In genomic region chr18:9153281-9153680, GRCh38 we compare ENCODE assay signal across 21 cellular contexts. TPM values are rescaled to one million over a fixed set of nuclear protein-coding genes. Genes with fewer than 3 reads are reported as not detected.
A peak's percentile ranks its signal among the peaks of the same experiment; 100 is the strongest.
DNase-seq lines count a peak whose midpoint lies in the region; ATAC-seq lines count a peak whose summit lies in the region.
"Had no signal": no experiment of that assay in that cellular context is flagged by ENCODE, and none has a peak within 500 bp of the region (broad histone marks: within the 10 kb centered on the region; RNA-seq: fewer than 3 reads in every experiment).

No MANE protein-coding gene starts in this region.

- POLR2A ChIA-PET in activated CD4-positive, alpha-beta memory T cell treated with anti-CD3 and anti-CD28 coated beads for 36 hours (lab: Charles Lee): no interaction called here
- POLR2A ChIA-PET in activated CD4-positive, alpha-beta memory T cell treated with anti-CD3 and anti-CD28 coated beads, Interleukin-2, amount 10 ng/mL, durations not matched to agents 7 days and 5 days (lab: Charles Lee): no interaction called here
- POLR2A ChIA-PET in naive thymus-derived CD8-positive, alpha-beta T cell (lab: Charles Lee): no interaction called here
- POLR2A ChIA-PET in activated CD4-positive, alpha-beta T cell treated with anti-CD3 and anti-CD28 coated beads for 36 hours (lab: Charles Lee): interaction anchor here (0.7 kb wide), 1 partner anchor 19 kb away, joined by 6 read pairs; no protein-coding TSS in a partner anchor

- H3K27ac Mint-ChIP-seq in activated CD4-positive, alpha-beta memory T cell treated with anti-CD3 and anti-CD28 coated beads for 36 hours: peak overlapping the region; percentile 15
- H3K27ac Mint-ChIP-seq in activated CD4-positive, alpha-beta memory T cell treated with anti-CD3 and anti-CD28 coated beads, Interleukin-2, amount 10 ng/mL, durations not matched to agents 7 days and 5 days: no peak overlapping the region
- H3K27ac Mint-ChIP-seq in activated T-helper 17 cell treated with anti-CD3 and anti-CD28 coated beads, Interleukin-2, amount 50 U/mL, for 72 hours: peak overlapping the region; percentile 76
- peak overlapping the region in 2 of 10 donors; percentile 19 to 71 for H3K27ac Mint-ChIP-seq in naive thymus-derived CD8-positive, alpha-beta T cell
- no peak overlapping the region for H3K27ac Mint-ChIP-seq in activated CD4-positive, alpha-beta T cell treated with anti-CD3 and anti-CD28 coated beads for 36 hours
- H3K27ac Mint-ChIP-seq: nephron progenitor cell had no signal

- H3K4me1 Mint-ChIP-seq in activated CD4-positive, alpha-beta memory T cell treated with anti-CD3 and anti-CD28 coated beads for 36 hours (ENCODE audit: low read depth): peaks cover 83% of the 10 kb centered on the region
- peaks cover 69% of the 10 kb centered on the region for H3K4me1 Mint-ChIP-seq in activated CD4-positive, alpha-beta memory T cell treated with anti-CD3 and anti-CD28 coated beads, Interleukin-2, amount 10 ng/mL, durations not matched to agents 7 days and 5 days
- peaks cover 58% of the 10 kb centered on the region for H3K4me1 Mint-ChIP-seq in activated T-helper 17 cell treated with anti-CD3 and anti-CD28 coated beads, Interleukin-2, amount 50 U/mL, for 72 hours
- peaks cover 38 to 90% (median 73%) of the 10 kb centered on the region in 4 donors for H3K4me1 Mint-ChIP-seq in naive thymus-derived CD8-positive, alpha-beta T cell
- peaks cover 83% of the 10 kb centered on the region for H3K4me1 Mint-ChIP-seq in activated CD4-positive, alpha-beta T cell treated with anti-CD3 and anti-CD28 coated beads for 36 hours

- no peak for DNase-seq in activated CD4-positive, alpha-beta memory T cell treated with anti-CD3 and anti-CD28 coated beads for 36 hours
- no peak for DNase-seq in activated CD4-positive, alpha-beta memory T cell treated with anti-CD3 and anti-CD28 coated beads, Interleukin-2, amount 10 ng/mL, durations not matched to agents 7 days and 5 days
- DNase-seq in GF-D8 (lab: John Stamatoyannopoulos, UW) (peak; percentile 53), UCSD-AML1 (lab: John Stamatoyannopoulos, UW; ENCODE audit: unreplicated experiment) (no peak)
- DNase-seq in naive thymus-derived CD8-positive, alpha-beta T cell: no peak
- no peak for DNase-seq in activated CD4-positive, alpha-beta T cell treated with anti-CD3 and anti-CD28 coated beads for 36 hours
- DNase-seq: activated CD4-positive, alpha-beta T cell treated with anti-CD3 and anti-CD28 coated beads for 48 hours; activated CD8-positive, alpha-beta memory T cell treated with anti-CD3 and anti-CD28 coated beads, Interleukin-2, amount 50 U/mL, for 4 hours; activated gamma-delta T cell treated with Interleukin-2 at 50 U/mL for 16 hours; amygdala; DMS153; kidney glomerular epithelial cell; NCI-H1092; NCI-H2029 treated with DMSO at 0.1 percent for 48 hours; nephron progenitor cell; stimulated activated CD4-positive, alpha-beta T cell treated with anti-CD3 and anti-CD28 coated beads, Interleukin-2, amount 100 ng/mL, for 24 hours; stimulated activated naive CD4-positive, alpha-beta T cell treated with Interleukin-2 at 50 U/mL for 16 hours; tibial artery had no signal

- intact Hi-C loops in activated CD4-positive, alpha-beta memory T cell treated with anti-CD3 and anti-CD28 coated beads for 36 hours (cut with micrococcal nuclease): no loop called here
- intact Hi-C loops in activated CD4-positive, alpha-beta T cell treated with anti-CD3 and anti-CD28 coated beads for 36 hours (cut with DNase I, micrococcal nuclease): no loop called here

- H3K9me3 Mint-ChIP-seq in activated CD4-positive, alpha-beta memory T cell treated with anti-CD3 and anti-CD28 coated beads for 36 hours: no peaks in the 10 kb centered on the region
- peaks cover 5% of the 10 kb centered on the region for H3K9me3 Mint-ChIP-seq in activated CD4-positive, alpha-beta memory T cell treated with anti-CD3 and anti-CD28 coated beads, Interleukin-2, amount 10 ng/mL, durations not matched to agents 7 days and 5 days
- H3K9me3 Mint-ChIP-seq in activated T-helper 17 cell treated with anti-CD3 and anti-CD28 coated beads, Interleukin-2, amount 50 U/mL, for 72 hours: peaks cover 4% of the 10 kb centered on the region
- H3K9me3 Mint-ChIP-seq in naive thymus-derived CD8-positive, alpha-beta T cell: no peaks in the 10 kb centered on the region
- peaks cover 2% of the 10 kb centered on the region for H3K9me3 Mint-ChIP-seq in activated CD4-positive, alpha-beta T cell treated with anti-CD3 and anti-CD28 coated beads for 36 hours (ENCODE audit: low read depth)
- H3K9me3 Mint-ChIP-seq: nephron progenitor cell had no signal

- no peak for ATAC-seq in activated T-helper 17 cell treated with anti-CD3 and anti-CD28 coated beads, Interleukin-2, amount 50 U/mL, for 72 hours (replicated peaks)
- no peak for ATAC-seq in naive thymus-derived CD8-positive, alpha-beta T cell
- no peak for ATAC-seq in activated CD4-positive, alpha-beta T cell treated with anti-CD3 and anti-CD28 coated beads for 36 hours
- ATAC-seq in HG03108 (IDR thresholded peaks at IDR 0.05; ENCODE audit: unreplicated experiment): no peak
- ATAC-seq: GM12878 had no signal

- no peak overlapping the region for H3K4me3 Mint-ChIP-seq in activated CD4-positive, alpha-beta memory T cell treated with anti-CD3 and anti-CD28 coated beads for 36 hours
- H3K4me3 Mint-ChIP-seq in activated CD4-positive, alpha-beta memory T cell treated with anti-CD3 and anti-CD28 coated beads, Interleukin-2, amount 10 ng/mL, durations not matched to agents 7 days and 5 days: no peak overlapping the region
- peak overlapping the region; percentile 19 for H3K4me3 Mint-ChIP-seq in activated T-helper 17 cell treated with anti-CD3 and anti-CD28 coated beads, Interleukin-2, amount 50 U/mL, for 72 hours
- peak overlapping the region in 7 of 10 donors; percentile 27 to 55 (median 42) for H3K4me3 Mint-ChIP-seq in naive thymus-derived CD8-positive, alpha-beta T cell
- H3K4me3 Mint-ChIP-seq in activated CD4-positive, alpha-beta T cell treated with anti-CD3 and anti-CD28 coated beads for 36 hours: no peak overlapping the region
- H3K4me3 Mint-ChIP-seq: nephron progenitor cell had no signal

- H3K36me3 Mint-ChIP-seq in activated CD4-positive, alpha-beta memory T cell treated with anti-CD3 and anti-CD28 coated beads for 36 hours: peaks cover 16% of the 10 kb centered on the region
- H3K36me3 Mint-ChIP-seq in activated CD4-positive, alpha-beta memory T cell treated with anti-CD3 and anti-CD28 coated beads, Interleukin-2, amount 10 ng/mL, durations not matched to agents 7 days and 5 days (ENCODE audit: low read depth): peaks cover 50% of the 10 kb centered on the region
- H3K36me3 Mint-ChIP-seq in activated T-helper 17 cell treated with anti-CD3 and anti-CD28 coated beads, Interleukin-2, amount 50 U/mL, for 72 hours (ENCODE audit: low read depth): peaks cover 88% of the 10 kb centered on the region
- peaks cover 0 to 16% (median 6%) of the 10 kb centered on the region in 3 donors for H3K36me3 Mint-ChIP-seq in naive thymus-derived CD8-positive, alpha-beta T cell
- H3K36me3 Mint-ChIP-seq in activated CD4-positive, alpha-beta T cell treated with anti-CD3 and anti-CD28 coated beads for 36 hours (ENCODE audit: low read depth): peaks cover 19% of the 10 kb centered on the region

- CTCF ChIA-PET in activated CD4-positive, alpha-beta memory T cell treated with anti-CD3 and anti-CD28 coated beads for 36 hours (lab: Charles Lee): interaction anchor here (1.8 to 2.1 kb wide), 2 partner anchors 9 to 80 kb away, joined by 4 to 6 read pairs; no protein-coding TSS in a partner anchor
- CTCF ChIA-PET in activated CD4-positive, alpha-beta memory T cell treated with anti-CD3 and anti-CD28 coated beads, Interleukin-2, amount 10 ng/mL, durations not matched to agents 7 days and 5 days (lab: Charles Lee): interaction anchor here (0.9 kb wide), 1 partner anchor 80 kb away, joined by 3 read pairs; no protein-coding TSS in a partner anchor
- CTCF ChIA-PET in activated CD4-positive, alpha-beta T cell treated with anti-CD3 and anti-CD28 coated beads for 36 hours (lab: Charles Lee): interaction anchor here (1.1 to 1.4 kb wide), 4 partner anchors 11 to 70 kb away, joined by 3 to 4 read pairs (median 4); no protein-coding TSS in a partner anchor

- H3K27me3 Mint-ChIP-seq in activated CD4-positive, alpha-beta memory T cell treated with anti-CD3 and anti-CD28 coated beads for 36 hours: no peaks in the 10 kb centered on the region
- H3K27me3 Mint-ChIP-seq in activated CD4-positive, alpha-beta memory T cell treated with anti-CD3 and anti-CD28 coated beads, Interleukin-2, amount 10 ng/mL, durations not matched to agents 7 days and 5 days: no peaks in the 10 kb centered on the region
- no peaks in the 10 kb centered on the region for H3K27me3 Mint-ChIP-seq in activated T-helper 17 cell treated with anti-CD3 and anti-CD28 coated beads, Interleukin-2, amount 50 U/mL, for 72 hours
- H3K27me3 Mint-ChIP-seq in naive thymus-derived CD8-positive, alpha-beta T cell: no peaks in the 10 kb centered on the region
- H3K27me3 Mint-ChIP-seq in activated CD4-positive, alpha-beta T cell treated with anti-CD3 and anti-CD28 coated beads for 36 hours: no peaks in the 10 kb centered on the region

RNA-seq across cellular contexts. Expression of gene ANKRD12, which starts 16.7 kb away (rescaled TPM):
- total RNA-seq in activated CD4-positive, alpha-beta memory T cell treated with anti-CD3 and anti-CD28 coated beads for 36 hours: 10 to 100 TPM; 77.8 to 83.9 TPM
- total RNA-seq in activated CD4-positive, alpha-beta memory T cell treated with anti-CD3 and anti-CD28 coated beads, Interleukin-2, amount 10 ng/mL, durations not matched to agents 7 days and 5 days: 100 to 1,000 TPM; 103 to 111 TPM
- 100 to 1,000 TPM; 104 to 170 TPM for total RNA-seq in activated T-helper 17 cell treated with anti-CD3 and anti-CD28 coated beads, Interleukin-2, amount 50 U/mL, for 72 hours
- 100 to 1,000 TPM; 198 to 212 TPM for total RNA-seq in naive thymus-derived CD8-positive, alpha-beta T cell
- polyA plus RNA-seq in naive thymus-derived CD8-positive, alpha-beta T cell: 10 to 100 TPM; 15.7 to 70.4 (median 26.3) TPM
- 10 to 100 TPM; 57.5 to 96.0 TPM for total RNA-seq in activated CD4-positive, alpha-beta T cell treated with anti-CD3 and anti-CD28 coated beads for 36 hours

RNA-seq across cellular contexts. Expression of gene NDUFV2, which starts 50.8 kb away (rescaled TPM):
- total RNA-seq in activated CD4-positive, alpha-beta memory T cell treated with anti-CD3 and anti-CD28 coated beads for 36 hours: 100 to 1,000 TPM; 535 to 552 TPM
- 100 to 1,000 TPM; 288 to 295 TPM for total RNA-seq in activated CD4-positive, alpha-beta memory T cell treated with anti-CD3 and anti-CD28 coated beads, Interleukin-2, amount 10 ng/mL, durations not matched to agents 7 days and 5 days
- 100 to 1,000 TPM; 406 to 520 TPM for total RNA-seq in activated T-helper 17 cell treated with anti-CD3 and anti-CD28 coated beads, Interleukin-2, amount 50 U/mL, for 72 hours
- 100 to 1,000 TPM; 149 to 166 TPM for total RNA-seq in naive thymus-derived CD8-positive, alpha-beta T cell
- polyA plus RNA-seq in naive thymus-derived CD8-positive, alpha-beta T cell: 100 to 1,000 TPM; 106 to 155 (median 128) TPM
- 100 to 1,000 TPM; 331 to 372 TPM for total RNA-seq in activated CD4-positive, alpha-beta T cell treated with anti-CD3 and anti-CD28 coated beads for 36 hours

Comparison
In these comparisons a context has a peak if more than half of its experiments do, and no peak if none do; other contexts are left out.
1. H3K27ac Mint-ChIP-seq: peak in activated CD4-positive, alpha-beta memory T cell treated with anti-CD3 and anti-CD28 coated beads for 36 hours (single experiment) and activated T-helper 17 cell treated with anti-CD3 and anti-CD28 coated beads, Interleukin-2, amount 50 U/mL, for 72 hours (single experiment); none in activated CD4-positive, alpha-beta memory T cell treated with anti-CD3 and anti-CD28 coated beads, Interleukin-2, amount 10 ng/mL, durations not matched to agents 7 days and 5 days (single experiment) and activated CD4-positive, alpha-beta T cell treated with anti-CD3 and anti-CD28 coated beads for 36 hours (single experiment).
2. H3K4me3 Mint-ChIP-seq: peak in activated T-helper 17 cell treated with anti-CD3 and anti-CD28 coated beads, Interleukin-2, amount 50 U/mL, for 72 hours (single experiment) and naive thymus-derived CD8-positive, alpha-beta T cell (7 of 10); none in activated CD4-positive, alpha-beta memory T cell treated with anti-CD3 and anti-CD28 coated beads for 36 hours (single experiment), activated CD4-positive, alpha-beta memory T cell treated with anti-CD3 and anti-CD28 coated beads, Interleukin-2, amount 10 ng/mL, durations not matched to agents 7 days and 5 days (single experiment) and activated CD4-positive, alpha-beta T cell treated with anti-CD3 and anti-CD28 coated beads for 36 hours (single experiment).